8 cellular contexts compared by ENCODE assay signal in the genomic region with DNA sequence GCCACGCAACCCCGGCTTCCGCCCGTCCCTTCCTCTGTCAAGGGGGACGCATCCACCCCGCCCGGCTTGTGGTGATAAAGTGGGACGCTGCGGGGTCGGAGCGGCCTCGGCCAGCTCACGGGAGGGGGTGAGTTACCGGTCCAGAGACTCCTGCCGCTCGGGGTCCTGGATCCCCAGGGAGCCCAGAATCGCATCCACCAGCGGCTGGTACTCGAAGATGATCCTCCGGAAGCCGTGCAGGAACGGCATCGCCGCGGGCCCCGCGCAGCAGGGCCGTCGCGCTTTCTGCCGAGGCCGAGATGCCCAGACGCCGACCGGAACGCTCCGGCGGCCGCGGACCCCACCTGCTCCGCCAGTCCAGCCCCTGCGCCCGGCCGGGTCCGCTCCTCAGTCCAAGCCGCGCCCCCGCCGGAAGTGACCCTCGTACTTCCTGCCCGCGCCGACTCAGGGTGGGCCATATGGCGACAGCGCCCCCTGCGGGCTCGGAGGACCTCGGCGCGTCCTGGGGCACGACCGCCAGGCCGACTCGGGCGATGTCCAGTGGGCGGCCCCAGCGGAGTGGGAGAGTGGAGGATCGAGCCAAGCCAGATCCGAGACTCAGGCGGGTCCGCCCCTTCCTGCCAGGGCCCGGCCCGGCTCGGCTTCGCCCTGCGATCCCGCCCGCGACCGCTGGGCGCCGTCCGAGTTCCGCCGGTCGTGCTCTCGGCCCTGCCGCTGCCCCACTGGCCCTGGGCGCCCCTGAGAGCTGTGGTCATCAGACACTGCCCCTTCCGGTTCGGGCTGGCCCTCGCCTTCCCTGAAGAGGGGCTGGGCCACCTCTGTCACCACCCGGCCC.
A peak's percentile ranks its signal among the peaks of the same experiment; 100 is the strongest.
DNase-seq lines count a peak whose midpoint lies in the region; ATAC-seq and TF ChIP-seq lines count a peak whose summit lies in the region.

A gene with protein sequence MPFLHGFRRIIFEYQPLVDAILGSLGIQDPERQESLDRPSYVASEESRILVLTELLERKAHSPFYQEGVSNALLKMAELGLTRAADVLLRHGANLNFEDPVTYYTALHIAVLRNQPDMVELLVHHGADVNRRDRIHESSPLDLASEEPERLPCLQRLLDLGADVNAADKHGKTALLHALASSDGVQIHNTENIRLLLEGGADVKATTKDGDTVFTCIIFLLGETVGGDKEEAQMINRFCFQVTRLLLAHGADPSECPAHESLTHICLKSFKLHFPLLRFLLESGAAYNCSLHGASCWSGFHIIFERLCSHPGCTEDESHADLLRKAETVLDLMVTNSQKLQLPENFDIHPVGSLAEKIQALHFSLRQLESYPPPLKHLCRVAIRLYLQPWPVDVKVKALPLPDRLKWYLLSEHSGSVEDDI (minus strand): TSS at position 401 of the 835 bp plus-strand sequence. CDS start 152 bp downstream, at position 249.

- DNase-seq in AML-193 (lab: John Stamatoyannopoulos, UW) (peak; percentile 86 to 92), NCI-H510A (lab: John Stamatoyannopoulos, UW) (peak; percentile 89), choroid plexus epithelial cell (ENCODE audit: low read depth) (peak; percentile 98), kidney tubule cell (ENCODE audit: low spot score) (peak; percentile 96)
- peak; percentile 93 to 97 for DNase-seq in activated CD4-positive, alpha-beta T cell treated with anti-CD3 and anti-CD28 coated beads for 24 hours (ENCODE audit: low read depth in 2 of 2)
- peak; percentile 91 to 97 (median 96) for DNase-seq in stimulated activated CD4-positive, alpha-beta T cell treated with anti-CD3 and anti-CD28 coated beads, Interleukin-1b, Interleukin-23, amount 100 ng/mL, for 24 hours (ENCODE audit: low read depth in 4 of 4, low spot score in 1 of 4)

- H3K4me3 ChIP-seq in choroid plexus epithelial cell (ENCODE audit: low read depth, low read length), result peak within 1 kb of the TSS; percentile 92

- peak; percentile 70 for TF ChIP-seq CTCF in choroid plexus epithelial cell (conservative IDR thresholded peaks at IDR 0.05; ENCODE audit: low read depth, low read length)

- ATAC-seq in GM19023 (IDR thresholded peaks at IDR 0.05; ENCODE audit: unreplicated experiment) (peak; percentile 85), HG03342 (IDR thresholded peaks at IDR 0.05; ENCODE audit: unreplicated experiment) (peak; percentile 84)

Comparison
In these comparisons a context has a peak if more than half of its experiments do, and no peak if none do; other contexts are left out.
1. Peak in every context shown above with its lines: DNase-seq, ATAC-seq and H3K4me3 ChIP-seq.